Comparison of ENCODE assay signal across 30 cellular contexts in genomic region chr16:46904471-46904870, GRCh38.
"Had no signal": no experiment of that assay in that cellular context is flagged by ENCODE, and none has a peak within 500 bp of the region (broad histone marks: within the 10 kb centered on the region; RNA-seq: fewer than 3 reads in every experiment).

No MANE protein-coding gene starts in this region.

- H3K4me1 ChIP-seq: foreskin keratinocyte, lower lobe of right lung, neural progenitor cell, right atrium auricular region, thyroid gland had no signal

- H3K27ac ChIP-seq: epithelial cell of prostate, foreskin keratinocyte, gastroesophageal sphincter, heart right ventricle, lower lobe of right lung, neural progenitor cell, right atrium auricular region, sigmoid colon, thyroid gland, vagina had no signal

- ATAC-seq: esophagus mucosa; foreskin keratinocyte; gastroesophageal sphincter; heart right ventricle; left ventricle myocardium superior; lower lobe of right lung; natural killer cell treated with Interleukin-12 subunit alpha and Interleukin-12 subunit beta and Interleukin-15 and Interleukin-18, amount 100 ng/mL, for 72 hours; stimulated activated effector memory CD8-positive, alpha-beta T cell treated with anti-CD3 and anti-CD28 coated beads, Interleukin-12 subunit alpha, Interleukin-12 subunit beta, amount 100 ng/mL, for 72 hours had no signal

- H3K9ac ChIP-seq: neural progenitor cell had no signal

- H3K4me3 Mint-ChIP-seq: central memory CD8-positive, alpha-beta T cell; immature natural killer cell; memory B cell; mesothelial cell of epicardium; naive B cell; natural killer cell treated with Interleukin-12 subunit alpha and Interleukin-12 subunit beta and Interleukin-15 and Interleukin-18, amount 100 ng/mL, for 72 hours; neural progenitor cell; stimulated activated effector memory CD8-positive, alpha-beta T cell treated with anti-CD3 and anti-CD28 coated beads, Interleukin-12 subunit alpha, Interleukin-12 subunit beta, amount 100 ng/mL, for 72 hours had no signal

- H3K27ac Mint-ChIP-seq: memory B cell; mesothelial cell of epicardium; natural killer cell treated with Interleukin-12 subunit alpha and Interleukin-12 subunit beta and Interleukin-15 and Interleukin-18, amount 100 ng/mL, for 72 hours; neural progenitor cell; stimulated activated effector memory CD8-positive, alpha-beta T cell treated with anti-CD3 and anti-CD28 coated beads, Interleukin-12 subunit alpha, Interleukin-12 subunit beta, amount 100 ng/mL, for 72 hours had no signal

- H3K4me3 ChIP-seq: gastroesophageal sphincter, heart right ventricle, lower lobe of right lung, mucosa of descending colon, neural progenitor cell, prostate gland, right atrium auricular region, sigmoid colon, stomach, thyroid gland, vagina had no signal

- H3K9me3 ChIP-seq: gastroesophageal sphincter, heart right ventricle, lower lobe of right lung, mucosa of descending colon, prostate gland, right atrium auricular region, sigmoid colon, stomach, thyroid gland, vagina had no signal

- H3K9me3 Mint-ChIP-seq: central memory CD8-positive, alpha-beta T cell; immature natural killer cell; memory B cell; mesothelial cell of epicardium; naive B cell; natural killer cell treated with Interleukin-12 subunit alpha and Interleukin-12 subunit beta and Interleukin-15 and Interleukin-18, amount 100 ng/mL, for 72 hours; neural progenitor cell; stimulated activated effector memory CD8-positive, alpha-beta T cell treated with anti-CD3 and anti-CD28 coated beads, Interleukin-12 subunit alpha, Interleukin-12 subunit beta, amount 100 ng/mL, for 72 hours had no signal

- H3K4me1 Mint-ChIP-seq: central memory CD8-positive, alpha-beta T cell; immature natural killer cell; mesothelial cell of epicardium had no signal

- H2AFZ ChIP-seq: neural progenitor cell had no signal

- H3K27me3 ChIP-seq: foreskin keratinocyte, gastroesophageal sphincter, heart right ventricle, neural progenitor cell, right atrium auricular region, sigmoid colon, stomach, thyroid gland, vagina had no signal

- H3K36me3 Mint-ChIP-seq: immature natural killer cell; naive B cell; natural killer cell treated with Interleukin-12 subunit alpha and Interleukin-12 subunit beta and Interleukin-15 and Interleukin-18, amount 100 ng/mL, for 72 hours had no signal

- DNase-seq: cortex of kidney; effector CD4-positive, alpha-beta T cell; foreskin keratinocyte; heart right ventricle; hippocampal formation; immature natural killer cell; islet precursor cell; kidney glomerular epithelial cell; left ventricle myocardium superior; lower lobe of right lung; mucosa of descending colon; naive B cell; sigmoid colon; stimulated activated CD4-positive, alpha-beta T cell treated with anti-CD3 and anti-CD28 coated beads, Interleukin-2, amount 100 ng/mL, for 24 hours; stimulated activated CD4-positive, alpha-beta T cell treated with anti-CD3 and anti-CD28 coated beads, Interleukin-4, amount 100 ng/mL, for 24 hours; stimulated activated naive CD4-positive, alpha-beta T cell treated with Interleukin-2 at 50 U/mL for 16 hours; stomach; thyroid gland had no signal

- H3K36me3 ChIP-seq: lower lobe of right lung, neural progenitor cell, prostate gland, right atrium auricular region, thyroid gland, vagina had no signal

- H3K27me3 Mint-ChIP-seq: central memory CD8-positive, alpha-beta T cell; memory B cell; naive B cell; natural killer cell treated with Interleukin-12 subunit alpha and Interleukin-12 subunit beta and Interleukin-15 and Interleukin-18, amount 100 ng/mL, for 72 hours had no signal

- H3K4me2 ChIP-seq: neural progenitor cell had no signal
